7 cellular contexts compared by ENCODE assay signal in genomic region chr15:82108489-82109078, GRCh38.
DNase-seq lines count a peak whose midpoint lies in the region; ATAC-seq and TF ChIP-seq lines count a peak whose summit lies in the region.

No MANE protein-coding gene starts in this region.

- no peaks in the 10 kb centered on the region for H3K9me3 Mint-ChIP-seq in activated CD4-positive, alpha-beta T cell treated with anti-CD3 and anti-CD28 coated beads, Interleukin-2, amount 10 ng/mL, durations not matched to agents 7 days and 5 days
- peaks cover 5% of the 10 kb centered on the region for H3K9me3 Mint-ChIP-seq in mesothelial cell of epicardium
- H3K9me3 Mint-ChIP-seq in stimulated activated naive B cell treated with anti-CD40 and anti-IgM and Interleukin-4, amounts not matched to agents 10 μg/mL and 1 μg/mL and 100 μg/mL, for 72 hours, result no peaks in the 10 kb centered on the region

- H3K36me3 Mint-ChIP-seq in activated CD4-positive, alpha-beta T cell treated with anti-CD3 and anti-CD28 coated beads, Interleukin-2, amount 10 ng/mL, durations not matched to agents 7 days and 5 days (ENCODE audit: low read depth), result no peaks in the 10 kb centered on the region
- peaks cover 5% of the 10 kb centered on the region for H3K36me3 Mint-ChIP-seq in mesothelial cell of epicardium
- H3K36me3 Mint-ChIP-seq in stimulated activated naive B cell treated with anti-CD40 and anti-IgM and Interleukin-4, amounts not matched to agents 10 μg/mL and 1 μg/mL and 100 μg/mL, for 72 hours, result no peaks in the 10 kb centered on the region

- H3K27me3 Mint-ChIP-seq in activated CD4-positive, alpha-beta T cell treated with anti-CD3 and anti-CD28 coated beads, Interleukin-2, amount 10 ng/mL, durations not matched to agents 7 days and 5 days, result no peaks in the 10 kb centered on the region
- no peaks in the 10 kb centered on the region for H3K27me3 Mint-ChIP-seq in mesothelial cell of epicardium (ENCODE audit: low read depth)
- peaks cover 3 to 7% of the 10 kb centered on the region in 2 donors for H3K27me3 Mint-ChIP-seq in stimulated activated naive B cell treated with anti-CD40 and anti-IgM and Interleukin-4, amounts not matched to agents 10 μg/mL and 1 μg/mL and 100 μg/mL, for 72 hours

- no peak overlapping the region for H3K27ac Mint-ChIP-seq in activated CD4-positive, alpha-beta T cell treated with anti-CD3 and anti-CD28 coated beads, Interleukin-2, amount 10 ng/mL, durations not matched to agents 7 days and 5 days
- H3K27ac Mint-ChIP-seq in mesothelial cell of epicardium, result no peak overlapping the region
- no peak overlapping the region for H3K27ac Mint-ChIP-seq in stimulated activated naive B cell treated with anti-CD40 and anti-IgM and Interleukin-4, amounts not matched to agents 10 μg/mL and 1 μg/mL and 100 μg/mL, for 72 hours

- H3K4me1 Mint-ChIP-seq in activated CD4-positive, alpha-beta T cell treated with anti-CD3 and anti-CD28 coated beads, Interleukin-2, amount 10 ng/mL, durations not matched to agents 7 days and 5 days, result no peaks in the 10 kb centered on the region
- H3K4me1 Mint-ChIP-seq in mesothelial cell of epicardium, result peaks cover 17% of the 10 kb centered on the region
- H3K4me1 Mint-ChIP-seq in stimulated activated naive B cell treated with anti-CD40 and anti-IgM and Interleukin-4, amounts not matched to agents 10 μg/mL and 1 μg/mL and 100 μg/mL, for 72 hours, result peaks cover 3 to 5% of the 10 kb centered on the region in 2 donors

- POLR2A ChIA-PET in activated CD4-positive, alpha-beta T cell treated with anti-CD3 and anti-CD28 coated beads, Interleukin-2, amount 10 ng/mL, durations not matched to agents 7 days and 5 days (lab: Charles Lee), result no interaction called here

- peak; percentile 63 for TF ChIP-seq CTCF in mesothelial cell of epicardium (IDR thresholded peaks at IDR 0.05; ENCODE audit: unreplicated experiment)

- H3K4me3 Mint-ChIP-seq in activated CD4-positive, alpha-beta T cell treated with anti-CD3 and anti-CD28 coated beads, Interleukin-2, amount 10 ng/mL, durations not matched to agents 7 days and 5 days, result no peak overlapping the region
- H3K4me3 Mint-ChIP-seq in mesothelial cell of epicardium, result no peak overlapping the region
- H3K4me3 Mint-ChIP-seq in stimulated activated naive B cell treated with anti-CD40 and anti-IgM and Interleukin-4, amounts not matched to agents 10 μg/mL and 1 μg/mL and 100 μg/mL, for 72 hours, result no peak overlapping the region

- ATAC-seq in GM18502 (IDR thresholded peaks at IDR 0.05; ENCODE audit: poor library complexity, unreplicated experiment) (peak; percentile 93), HG02840 (IDR thresholded peaks at IDR 0.05; ENCODE audit: low FRiP score, unreplicated experiment) (peak; percentile 58)
- peak; percentile 89 to 94 for ATAC-seq in stimulated activated naive B cell treated with anti-CD40 and anti-IgM and Interleukin-4, amounts not matched to agents 10 μg/mL and 1 μg/mL and 100 μg/mL, for 72 hours (replicated peaks)

- CTCF ChIA-PET in activated CD4-positive, alpha-beta T cell treated with anti-CD3 and anti-CD28 coated beads, Interleukin-2, amount 10 ng/mL, durations not matched to agents 7 days and 5 days (lab: Charles Lee), result interaction anchor here (0.6 to 1.3 kb wide), 9 partner anchors 8 to 92 kb away, joined by 3 read pairs; no protein-coding TSS in a partner anchor

- peak; percentile 23 for DNase-seq in NCI-H2171 treated with DMSO at 0.1 percent for 48 hours (lab: John Stamatoyannopoulos, UW)
- DNase-seq in activated CD4-positive, alpha-beta T cell treated with anti-CD3 and anti-CD28 coated beads, Interleukin-2, amount 10 ng/mL, durations not matched to agents 7 days and 5 days, result peak; percentile 74
- peak; percentile 69 for DNase-seq in dermis blood vessel endothelial cell
- peak in 1 of 2 experiments; percentile 68 for DNase-seq in mesothelial cell of epicardium (ENCODE audit: low spot score in 2 of 2, unreplicated experiment in 2 of 2)
- peak; percentile 45 for DNase-seq in stimulated activated naive B cell treated with anti-CD40 and anti-IgM and Interleukin-4, amounts not matched to agents 10 μg/mL and 1 μg/mL and 100 μg/mL, for 72 hours
